In genomic region chr12:24095245-24095644, GRCh38 we compare ENCODE assay signal across 8 cellular contexts.
"Had no signal": no experiment of that assay in that cellular context is flagged by ENCODE, and none has a peak within 500 bp of the region (broad histone marks: within the 10 kb centered on the region; RNA-seq: fewer than 3 reads in every experiment).

No MANE protein-coding gene starts in this region.

- H3K4me3 ChIP-seq: GM12878 had no signal

- ATAC-seq: GM12878 had no signal

- DNase-seq: GDM1, GF-D8 had no signal

- FAIRE-seq: G401.6, GM12878, GM12891, GM12892, GM18507, GM19239 had no signal
